33 cellular contexts compared by ENCODE assay signal in the genomic region with DNA sequence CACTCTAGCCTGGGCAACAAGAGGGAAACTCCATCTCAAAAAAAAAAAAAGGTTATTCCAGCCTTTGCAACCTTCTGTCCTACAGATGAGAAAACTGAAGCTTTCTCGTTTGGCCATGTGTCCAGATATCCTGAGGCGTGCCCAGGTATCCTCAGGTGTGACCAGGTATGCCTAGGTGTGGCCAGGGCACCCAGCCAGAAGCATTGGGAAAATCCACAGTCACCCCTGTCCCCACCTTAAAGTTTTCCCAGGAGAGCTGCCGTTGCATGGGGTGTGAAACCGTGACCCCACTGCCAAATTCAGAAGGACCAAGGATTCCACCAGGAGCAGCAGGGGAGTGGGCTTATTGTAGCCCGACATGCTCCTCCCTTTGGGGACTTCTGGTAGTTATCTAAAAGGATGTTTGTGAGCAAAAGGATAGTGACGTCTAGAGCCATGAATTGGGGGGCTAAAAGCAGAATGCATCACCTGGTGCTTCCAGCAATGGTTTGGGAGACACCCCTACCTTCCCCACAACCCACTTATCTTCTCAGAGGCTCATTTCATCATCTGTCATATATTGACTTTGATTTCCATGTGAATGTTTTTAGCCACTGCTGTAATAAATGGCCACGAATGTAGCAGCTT.
"Had no signal": no experiment of that assay in that cellular context is flagged by ENCODE, and none has a peak within 500 bp of the region (broad histone marks: within the 10 kb centered on the region; RNA-seq: fewer than 3 reads in every experiment).

No MANE protein-coding gene starts in this region.

- FAIRE-seq: keratinocyte, TTC549 had no signal

- H3K27ac ChIP-seq: adrenal gland, body of pancreas, cardiac muscle cell, gastroesophageal sphincter, neutrophil, right lobe of liver, skin epidermis, upper lobe of right lung, VCaP had no signal

- H3K27me3 ChIP-seq: adrenal gland, body of pancreas, cardiac muscle cell, gastroesophageal sphincter, neutrophil, right lobe of liver, upper lobe of right lung had no signal

- H3K4me1 ChIP-seq: right lobe of liver had no signal

- H3K4me3 Mint-ChIP-seq: activated naive CD4-positive, alpha-beta T cell treated with anti-CD3 and anti-CD28 coated beads for 36 hours; activated naive CD8-positive, alpha-beta T cell treated with anti-CD3 and anti-CD28 coated beads for 36 hours; effector memory CD8-positive, alpha-beta T cell; memory B cell; natural killer cell; stimulated activated memory B cell treated with anti-CD40 and anti-IgM and Interleukin-4, amounts not matched to agents 10 μg/mL and 1 μg/mL and 100 μg/mL, for 72 hours; stimulated activated naive CD8-positive, alpha-beta T cell treated with anti-CD3 and anti-CD28 coated beads, Interleukin-15, amount 100 ng/mL, for 72 hours; T-helper 1 cell treated with Interleukin-12 subunit alpha and Interleukin-12 subunit beta and Interleukin-4 antibody, amounts not matched to agents 30 μg/mL and 1 μg/mL, for 36 hours had no signal

- H3K9me3 ChIP-seq: adrenal gland, body of pancreas, gastroesophageal sphincter, neutrophil, right lobe of liver, upper lobe of right lung had no signal

- H3K9me3 Mint-ChIP-seq: activated naive CD4-positive, alpha-beta T cell treated with anti-CD3 and anti-CD28 coated beads for 36 hours; activated naive CD8-positive, alpha-beta T cell treated with anti-CD3 and anti-CD28 coated beads for 36 hours; effector memory CD8-positive, alpha-beta T cell; memory B cell; natural killer cell; stimulated activated memory B cell treated with anti-CD40 and anti-IgM and Interleukin-4, amounts not matched to agents 10 μg/mL and 1 μg/mL and 100 μg/mL, for 72 hours; stimulated activated naive CD8-positive, alpha-beta T cell treated with anti-CD3 and anti-CD28 coated beads, Interleukin-15, amount 100 ng/mL, for 72 hours; T-helper 1 cell treated with Interleukin-12 subunit alpha and Interleukin-12 subunit beta and Interleukin-4 antibody, amounts not matched to agents 30 μg/mL and 1 μg/mL, for 36 hours had no signal

- H3K4me3 ChIP-seq: adrenal gland, body of pancreas, cardiac muscle cell, gastroesophageal sphincter, right lobe of liver, skin epidermis, upper lobe of right lung had no signal

- H3K36me3 Mint-ChIP-seq: activated naive CD8-positive, alpha-beta T cell treated with anti-CD3 and anti-CD28 coated beads for 36 hours; memory B cell; natural killer cell; stimulated activated memory B cell treated with anti-CD40 and anti-IgM and Interleukin-4, amounts not matched to agents 10 μg/mL and 1 μg/mL and 100 μg/mL, for 72 hours had no signal

- H3K27me3 Mint-ChIP-seq: activated naive CD8-positive, alpha-beta T cell treated with anti-CD3 and anti-CD28 coated beads for 36 hours; memory B cell; progenitor cell of endocrine pancreas; stimulated activated memory B cell treated with anti-CD40 and anti-IgM and Interleukin-4, amounts not matched to agents 10 μg/mL and 1 μg/mL and 100 μg/mL, for 72 hours; stimulated activated naive CD8-positive, alpha-beta T cell treated with anti-CD3 and anti-CD28 coated beads, Interleukin-15, amount 100 ng/mL, for 72 hours had no signal

- DNase-seq: activated CD4-positive, alpha-beta T cell treated with anti-CD3 and anti-CD28 coated beads for 48 hours; activated CD4-positive, alpha-beta T cell treated with anti-CD3 and anti-CD28 coated beads, Interleukin-2, amount 50 U/mL, for 48 hours; activated naive CD4-positive, alpha-beta T cell treated with anti-CD3 and anti-CD28 coated beads for 36 hours; activated naive CD8-positive, alpha-beta T cell treated with anti-CD3 and anti-CD28 coated beads for 36 hours; activated T-cell treated with anti-CD3 and anti-CD28 coated beads, Interleukin-2, amount 50 U/mL, for 48 hours; adrenal gland; body of pancreas; cortex of kidney; effector memory CD8-positive, alpha-beta T cell; hippocampal formation; left cardiac atrium; natural killer cell; stimulated activated CD4-positive, alpha-beta T cell treated with anti-CD3 and anti-CD28 coated beads, Interleukin-1b, Interleukin-23, amount 100 ng/mL, for 48 hours; stimulated activated CD4-positive, alpha-beta T cell treated with anti-CD3 and anti-CD28 coated beads, Interleukin-4, amount 100 ng/mL, for 4 hours; stimulated activated CD8-positive, alpha-beta memory T cell treated with anti-CD3 and anti-CD28 coated beads, Interleukin-4, amount 100 ng/mL, for 48 hours; stimulated activated naive CD8-positive, alpha-beta T cell treated with anti-CD3 and anti-CD28 coated beads, Interleukin-15, amount 100 ng/mL, for 72 hours; substantia nigra; SW 1271; T-helper 9 cell; upper lobe of right lung had no signal

- H3K4me1 Mint-ChIP-seq: activated naive CD8-positive, alpha-beta T cell treated with anti-CD3 and anti-CD28 coated beads for 36 hours had no signal

- H3K36me3 ChIP-seq: adrenal gland, cardiac muscle cell, gastroesophageal sphincter, neutrophil, right lobe of liver, upper lobe of right lung had no signal

- ATAC-seq: activated CD4-positive, CD25-positive, alpha-beta regulatory T cell treated with anti-CD3 and anti-CD28 coated beads, Interleukin-2, amount 50 U/mL, for 24 hours; body of pancreas; effector memory CD8-positive, alpha-beta T cell; gastroesophageal sphincter; left cardiac atrium; natural killer cell; right lobe of liver; stimulated activated memory B cell treated with anti-CD40 and anti-IgM and Interleukin-4, amounts not matched to agents 10 μg/mL and 1 μg/mL and 100 μg/mL, for 72 hours; stimulated activated naive CD8-positive, alpha-beta T cell treated with anti-CD3 and anti-CD28 coated beads, Interleukin-15, amount 100 ng/mL, for 72 hours; upper lobe of right lung had no signal

- H3K27ac Mint-ChIP-seq: activated naive CD4-positive, alpha-beta T cell treated with anti-CD3 and anti-CD28 coated beads for 36 hours; activated naive CD8-positive, alpha-beta T cell treated with anti-CD3 and anti-CD28 coated beads for 36 hours; memory B cell; natural killer cell; progenitor cell of endocrine pancreas; stimulated activated memory B cell treated with anti-CD40 and anti-IgM and Interleukin-4, amounts not matched to agents 10 μg/mL and 1 μg/mL and 100 μg/mL, for 72 hours; stimulated activated naive CD8-positive, alpha-beta T cell treated with anti-CD3 and anti-CD28 coated beads, Interleukin-15, amount 100 ng/mL, for 72 hours; T-helper 1 cell treated with Interleukin-12 subunit alpha and Interleukin-12 subunit beta and Interleukin-4 antibody, amounts not matched to agents 30 μg/mL and 1 μg/mL, for 36 hours had no signal
